In genomic region chr7:101988513-101988912, GRCh38 we compare ENCODE assay signal across 18 cellular contexts.
"Had no signal": no experiment of that assay in that cellular context is flagged by ENCODE, and none has a peak within 500 bp of the region (broad histone marks: within the 10 kb centered on the region; RNA-seq: fewer than 3 reads in every experiment).

No MANE protein-coding gene starts in this region.

- H3K4me3 ChIP-seq: prostate gland, skin epidermis, stomach, thoracic aorta had no signal

- H3K4me3 Mint-ChIP-seq: activated CD4-positive, alpha-beta memory T cell treated with anti-CD3 and anti-CD28 coated beads for 36 hours; activated naive CD8-positive, alpha-beta T cell treated with anti-CD3 and anti-CD28 coated beads, Interleukin-2, amount 10 ng/mL, durations not matched to agents 7 days and 5 days; activated T-cell treated with anti-CD3 and anti-CD28 coated beads, Interleukin-2, amount 50 U/mL, for 4 hours; immature natural killer cell; natural killer cell; T-cell had no signal

- H3K27ac Mint-ChIP-seq: activated CD4-positive, alpha-beta memory T cell treated with anti-CD3 and anti-CD28 coated beads for 36 hours; activated naive CD8-positive, alpha-beta T cell treated with anti-CD3 and anti-CD28 coated beads, Interleukin-2, amount 10 ng/mL, durations not matched to agents 7 days and 5 days; immature natural killer cell; natural killer cell; T-cell had no signal

- H3K27me3 Mint-ChIP-seq: activated CD4-positive, alpha-beta memory T cell treated with anti-CD3 and anti-CD28 coated beads for 36 hours; activated naive CD8-positive, alpha-beta T cell treated with anti-CD3 and anti-CD28 coated beads, Interleukin-2, amount 10 ng/mL, durations not matched to agents 7 days and 5 days; T-cell had no signal

- H3K27me3 ChIP-seq: stomach had no signal

- H3K36me3 Mint-ChIP-seq: natural killer cell had no signal

- DNase-seq: activated CD4-positive, alpha-beta memory T cell treated with anti-CD3 and anti-CD28 coated beads for 36 hours; activated gamma-delta T cell; activated naive CD8-positive, alpha-beta T cell treated with anti-CD3 and anti-CD28 coated beads, Interleukin-2, amount 10 ng/mL, durations not matched to agents 7 days and 5 days; activated T-cell treated with anti-CD3 and anti-CD28 coated beads, Interleukin-2, amount 50 U/mL, for 4 hours; dermis blood vessel endothelial cell; foreskin melanocyte; immature natural killer cell; mesendoderm; natural killer cell; right cardiac atrium; stimulated activated CD4-positive, alpha-beta T cell treated with anti-CD3 and anti-CD28 coated beads, Interleukin-4, amount 100 ng/mL, for 24 hours; stomach; T-cell had no signal

- H3K9me3 Mint-ChIP-seq: activated naive CD8-positive, alpha-beta T cell treated with anti-CD3 and anti-CD28 coated beads, Interleukin-2, amount 10 ng/mL, durations not matched to agents 7 days and 5 days; activated T-cell treated with anti-CD3 and anti-CD28 coated beads, Interleukin-2, amount 50 U/mL, for 4 hours; natural killer cell; T-cell had no signal

- H3K9me3 ChIP-seq: prostate gland, stomach, thoracic aorta had no signal

- ATAC-seq: activated T-cell treated with anti-CD3 and anti-CD28 coated beads, Interleukin-2, amount 50 U/mL, for 4 hours; natural killer cell; T-cell had no signal

- H3K27ac ChIP-seq: epithelial cell of prostate, prostate gland, stomach, thoracic aorta, VCaP had no signal

- H3K4me1 ChIP-seq: prostate gland had no signal

- H3K36me3 ChIP-seq: prostate gland, thoracic aorta had no signal
